ENCODE assay signal across 13 cellular contexts in the genomic region with DNA sequence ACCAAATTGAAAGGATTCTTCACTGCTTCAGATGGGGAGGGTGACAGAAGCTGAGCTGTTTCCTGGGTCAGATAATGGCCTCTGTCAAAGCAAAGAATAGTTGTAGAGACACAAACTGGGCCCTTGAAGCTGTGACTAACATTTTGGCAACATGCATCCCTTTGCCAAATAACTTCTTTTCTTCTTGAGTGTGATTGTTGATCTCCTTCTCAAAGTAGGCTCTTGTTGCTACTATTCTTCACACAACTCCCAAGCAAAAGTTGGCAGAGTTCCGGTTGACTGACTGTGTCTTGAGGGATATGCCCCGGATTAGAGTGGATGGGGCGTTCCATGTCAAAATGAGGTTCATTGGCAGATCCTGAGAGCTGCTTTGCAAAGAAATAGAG. TPM values are rescaled to one million over a fixed set of nuclear protein-coding genes. Genes with fewer than 3 reads are reported as not detected.
DNase-seq lines count a peak whose midpoint lies in the region; ATAC-seq and TF ChIP-seq lines count a peak whose summit lies in the region.
"Had no signal": no experiment of that assay in that cellular context is flagged by ENCODE, and none has a peak within 500 bp of the region (broad histone marks: within the 10 kb centered on the region; RNA-seq: fewer than 3 reads in every experiment).

No MANE protein-coding gene starts in this region.

- H4K20me1 ChIP-seq in SK-N-SH (ENCODE audit: insufficient read depth): peaks cover 22% of the 10 kb centered on the region

- H2AFZ ChIP-seq in SK-N-SH (ENCODE audit: low read depth): no peak overlapping the region

- POLR2A ChIA-PET in SK-N-SH (lab: Yijun Ruan, JAX): no interaction called here

- CTCF ChIA-PET in SK-N-SH (lab: Yijun Ruan, JAX): no interaction called here

- DNase-seq in EH (ENCODE audit: low read depth) (peak; percentile 54), head of caudate nucleus (peak in 36 of 42 donors; percentile 24 to 88 (median 57)), renal cortical epithelial cell (ENCODE audit: low read depth) (peak; percentile 44), SK-N-SH (no peak), GM19238 (ENCODE audit: insufficient read length, low spot score) (no peak), activated gamma-delta T cell (lab: John Stamatoyannopoulos, UW) (no peak)
- DNase-seq: DND-41, naive B cell, NCI-H1930, T-helper 9 cell had no signal

- TF ChIP-seq RAD21 in SK-N-SH (IDR thresholded peaks at IDR 0.05; ENCODE audit: low read length): no peak

- H3K36me3 ChIP-seq in SK-N-SH (replicated peaks in 1 of 2; ENCODE audit: control insufficient read depth in 1 of 2, insufficient read depth in 2 of 2, low read length in 1 of 2): peaks cover 0 to 6% of the 10 kb centered on the region in 2 experiments

- H3K9me2 ChIP-seq in SK-N-SH: no peaks in the 10 kb centered on the region

- no peak for TF ChIP-seq CTCF in SK-N-SH (IDR thresholded peaks at IDR 0.05)

- H3K79me2 ChIP-seq in SK-N-SH (ENCODE audit: insufficient read depth): peaks cover 92% of the 10 kb centered on the region

- no peak for TF ChIP-seq EP300 in SK-N-SH (IDR thresholded peaks at IDR 0.05; ENCODE audit: borderline replicate concordance in 1 of 2, low read depth in 1 of 2, low read length in 1 of 2)

- no peaks in the 10 kb centered on the region; a peak in 1 of 4 replicates for H3K4me1 ChIP-seq in SK-N-SH (ENCODE audit: control insufficient read depth in 1 of 2, insufficient read depth in 2 of 2, low read depth in 1 of 2, low read length in 1 of 2)

- H3K4me3 ChIP-seq in SK-N-SH (ENCODE audit: low read depth in 2 of 2, low read length in 1 of 2): no peak overlapping the region
- H3K4me3 ChIP-seq: coronary artery had no signal

- ATAC-seq in HG03025 (IDR thresholded peaks at IDR 0.05; ENCODE audit: low FRiP score, unreplicated experiment): no peak

- H3K9me3 ChIP-seq in SK-N-SH: no peaks in the 10 kb centered on the region

- 85% methylated on average over 3 of the region's 3 CpGs for WGBS in SK-N-SH (ENCODE audit: low lambda C conversion rate)

- H3K4me2 ChIP-seq in SK-N-SH: no peak overlapping the region

- H3F3A ChIP-seq in SK-N-SH (replicated peaks; ENCODE audit: insufficient read depth): peaks cover 12% of the 10 kb centered on the region

- H3K9ac ChIP-seq in SK-N-SH: no peak overlapping the region

- H3K27ac ChIP-seq in angular gyrus (ENCODE audit: low read depth, low read length) (peak overlapping the region; percentile 50), SK-N-SH (ENCODE audit: low read depth in 2 of 2, low read length in 1 of 2) (0 out of 4 replicates have a peak overlapping the region, but pooled peaks of 1 of the 2 experiments have one; percentile 1)

- intact Hi-C loops in head of caudate nucleus (cut with DNase I): no loop called here

- H3K27me3 ChIP-seq in SK-N-SH (ENCODE audit: insufficient read depth): no peaks in the 10 kb centered on the region

TF ChIP-seq in SK-N-SH, 30 proteins besides CTCF, POLR2A, EP300 and RAD21:
- TF ChIP-seq CHD2 (IDR thresholded peaks at IDR 0.05; ENCODE audit: low read length, partially characterized antibody): no peak
- no peak for TF ChIP-seq TEAD4 (IDR thresholded peaks at IDR 0.05; ENCODE audit: borderline replicate concordance, insufficient read depth)
- TF ChIP-seq GABPA (IDR thresholded peaks at IDR 0.05; ENCODE audit: low read depth): no peak
- TF ChIP-seq, protein P1, sequence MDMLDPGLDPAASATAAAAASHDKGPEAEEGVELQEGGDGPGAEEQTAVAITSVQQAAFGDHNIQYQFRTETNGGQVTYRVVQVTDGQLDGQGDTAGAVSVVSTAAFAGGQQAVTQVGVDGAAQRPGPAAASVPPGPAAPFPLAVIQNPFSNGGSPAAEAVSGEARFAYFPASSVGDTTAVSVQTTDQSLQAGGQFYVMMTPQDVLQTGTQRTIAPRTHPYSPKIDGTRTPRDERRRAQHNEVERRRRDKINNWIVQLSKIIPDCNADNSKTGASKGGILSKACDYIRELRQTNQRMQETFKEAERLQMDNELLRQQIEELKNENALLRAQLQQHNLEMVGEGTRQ (IDR thresholded peaks at IDR 0.05; ENCODE audit: borderline replicate concordance, low read depth, low read length): no peak
- no peak for TF ChIP-seq NRF1 (IDR thresholded peaks at IDR 0.05; ENCODE audit: low read depth, low read length)
- no peak for TF ChIP-seq RFX5 (IDR thresholded peaks at IDR 0.05; ENCODE audit: low read length)
- TF ChIP-seq, protein P2, sequence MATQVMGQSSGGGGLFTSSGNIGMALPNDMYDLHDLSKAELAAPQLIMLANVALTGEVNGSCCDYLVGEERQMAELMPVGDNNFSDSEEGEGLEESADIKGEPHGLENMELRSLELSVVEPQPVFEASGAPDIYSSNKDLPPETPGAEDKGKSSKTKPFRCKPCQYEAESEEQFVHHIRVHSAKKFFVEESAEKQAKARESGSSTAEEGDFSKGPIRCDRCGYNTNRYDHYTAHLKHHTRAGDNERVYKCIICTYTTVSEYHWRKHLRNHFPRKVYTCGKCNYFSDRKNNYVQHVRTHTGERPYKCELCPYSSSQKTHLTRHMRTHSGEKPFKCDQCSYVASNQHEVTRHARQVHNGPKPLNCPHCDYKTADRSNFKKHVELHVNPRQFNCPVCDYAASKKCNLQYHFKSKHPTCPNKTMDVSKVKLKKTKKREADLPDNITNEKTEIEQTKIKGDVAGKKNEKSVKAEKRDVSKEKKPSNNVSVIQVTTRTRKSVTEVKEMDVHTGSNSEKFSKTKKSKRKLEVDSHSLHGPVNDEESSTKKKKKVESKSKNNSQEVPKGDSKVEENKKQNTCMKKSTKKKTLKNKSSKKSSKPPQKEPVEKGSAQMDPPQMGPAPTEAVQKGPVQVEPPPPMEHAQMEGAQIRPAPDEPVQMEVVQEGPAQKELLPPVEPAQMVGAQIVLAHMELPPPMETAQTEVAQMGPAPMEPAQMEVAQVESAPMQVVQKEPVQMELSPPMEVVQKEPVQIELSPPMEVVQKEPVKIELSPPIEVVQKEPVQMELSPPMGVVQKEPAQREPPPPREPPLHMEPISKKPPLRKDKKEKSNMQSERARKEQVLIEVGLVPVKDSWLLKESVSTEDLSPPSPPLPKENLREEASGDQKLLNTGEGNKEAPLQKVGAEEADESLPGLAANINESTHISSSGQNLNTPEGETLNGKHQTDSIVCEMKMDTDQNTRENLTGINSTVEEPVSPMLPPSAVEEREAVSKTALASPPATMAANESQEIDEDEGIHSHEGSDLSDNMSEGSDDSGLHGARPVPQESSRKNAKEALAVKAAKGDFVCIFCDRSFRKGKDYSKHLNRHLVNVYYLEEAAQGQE (IDR thresholded peaks at IDR 0.05; ENCODE audit: low read depth, low read length): no peak
- no peak for TF ChIP-seq IRF3 (IDR thresholded peaks at IDR 0.05; ENCODE audit: low read depth, low read length)
- no peak for TF ChIP-seq EZH2phosphoT487 (IDR thresholded peaks at IDR 0.05; ENCODE audit: borderline replicate concordance, low read depth)
- no peak for TF ChIP-seq GATA2 (CRISPR knock-in tag; IDR thresholded peaks at IDR 0.05)

RNA-seq across cellular contexts. Expression of gene WIPF2, which starts 5.6 kb away (rescaled TPM):
- total RNA-seq in renal cortical epithelial cell: 9.6 and 24.5 TPM in 2 replicates
- polyA plus RNA-seq in SK-N-SH (2012; rRNA removed): 5.9 and 6.8 TPM in 2 replicates
- polyA plus RNA-seq in SK-N-SH (2012; cell fraction: cytosol; rRNA removed): 6.2 and 6.6 TPM in 2 replicates
- 8.3 and 9.1 TPM in 2 replicates for polyA plus RNA-seq in SK-N-SH (2012; cell fraction: nucleus; rRNA removed)

RNA-seq across cellular contexts. Expression of gene RAPGEFL1, which starts 47.4 kb away (rescaled TPM):
- total RNA-seq in renal cortical epithelial cell: 1.8 TPM in 1 of 2 replicates, not detected in the other
- polyA plus RNA-seq in SK-N-SH (2012; rRNA removed): 5.9 and 6.0 TPM in 2 replicates
- 2.0 and 2.3 TPM in 2 replicates for polyA plus RNA-seq in SK-N-SH (2012; cell fraction: cytosol; rRNA removed)
- polyA plus RNA-seq in SK-N-SH (2012; cell fraction: nucleus; rRNA removed): 33.2 and 55.8 TPM in 2 replicates

Comparison
In these comparisons a context has a peak if more than half of its experiments do, and no peak if none do; other contexts are left out.
1. DNase-seq: peak in EH (single experiment), head of caudate nucleus (36 of 42) and renal cortical epithelial cell (single experiment); none in SK-N-SH (single experiment), GM19238 (single experiment) and activated gamma-delta T cell (single experiment).